23 cellular contexts compared by ENCODE assay signal in genomic region chr14:92451245-92451644, GRCh38.
DNase-seq lines count a peak whose midpoint lies in the region; ATAC-seq and TF ChIP-seq lines count a peak whose summit lies in the region.
"Had no signal": no experiment of that assay in that cellular context is flagged by ENCODE, and none has a peak within 500 bp of the region (broad histone marks: within the 10 kb centered on the region; RNA-seq: fewer than 3 reads in every experiment).

No MANE protein-coding gene starts in this region.

- WGBS in smooth muscle cell (ENCODE audit: low lambda C conversion rate): 58% methylated on average over 9 of the region's 9 CpGs

- H3K9ac ChIP-seq in smooth muscle cell (ENCODE audit: low read depth): no peak overlapping the region
- H3K9ac ChIP-seq: KMS-11 had no signal

- no peaks in the 10 kb centered on the region for H3K36me3 ChIP-seq in smooth muscle cell (ENCODE audit: low read depth)

- H3K36me3 Mint-ChIP-seq in endothelial cell (ENCODE audit: low read depth, unreplicated experiment): no peaks in the 10 kb centered on the region
- no peaks in the 10 kb centered on the region for H3K36me3 Mint-ChIP-seq in activated naive CD4-positive, alpha-beta T cell treated with anti-CD3 and anti-CD28 coated beads, Interleukin-2, amount 50 U/mL, for 72 hours
- H3K36me3 Mint-ChIP-seq: IgD-negative memory B cell had no signal

- no peaks in the 10 kb centered on the region for H3K9me3 ChIP-seq in smooth muscle cell (replicated peaks; ENCODE audit: low read depth)

- ATAC-seq in left ventricle myocardium superior: peak; percentile 20
- no peak for ATAC-seq in Right ventricle myocardium inferior
- no peak for ATAC-seq in activated naive CD4-positive, alpha-beta T cell treated with anti-CD3 and anti-CD28 coated beads, Interleukin-2, amount 50 U/mL, for 72 hours
- no peak for ATAC-seq in HG03095 (IDR thresholded peaks at IDR 0.05; ENCODE audit: unreplicated experiment)
- ATAC-seq: Panc1 had no signal

- no peaks in the 10 kb centered on the region for H4K20me1 ChIP-seq in smooth muscle cell (ENCODE audit: low read depth)

- no peak overlapping the region for H3K4me3 Mint-ChIP-seq in endothelial cell (ENCODE audit: unreplicated experiment)
- H3K4me3 Mint-ChIP-seq: IgD-negative memory B cell had no signal

- peaks cover 16% of the 10 kb centered on the region for H3K27me3 Mint-ChIP-seq in endothelial cell (ENCODE audit: unreplicated experiment)
- H3K27me3 Mint-ChIP-seq: IgD-negative memory B cell had no signal

- H3K27me3 ChIP-seq in smooth muscle cell (ENCODE audit: low read depth): no peaks in the 10 kb centered on the region

- H3K27ac Mint-ChIP-seq in endothelial cell (ENCODE audit: unreplicated experiment): peak overlapping the region; percentile 67
- H3K27ac Mint-ChIP-seq in activated naive CD4-positive, alpha-beta T cell treated with anti-CD3 and anti-CD28 coated beads, Interleukin-2, amount 50 U/mL, for 72 hours: no peak overlapping the region
- H3K27ac Mint-ChIP-seq: IgD-negative memory B cell had no signal

- no peaks in the 10 kb centered on the region for H3K9me3 Mint-ChIP-seq in endothelial cell (ENCODE audit: unreplicated experiment)
- H3K9me3 Mint-ChIP-seq in activated naive CD4-positive, alpha-beta T cell treated with anti-CD3 and anti-CD28 coated beads, Interleukin-2, amount 50 U/mL, for 72 hours: no peaks in the 10 kb centered on the region
- H3K9me3 Mint-ChIP-seq: IgD-negative memory B cell had no signal

- H3K4me3 ChIP-seq in smooth muscle cell: no peak overlapping the region
- H3K4me3 ChIP-seq: SK-N-MC had no signal

- H3F3A ChIP-seq in smooth muscle cell (ENCODE audit: low read depth): no peaks in the 10 kb centered on the region

- DNase-seq in left ventricle myocardium superior: no peak
- DNase-seq in Right ventricle myocardium inferior (ENCODE audit: missing footprints): no peak
- DNase-seq in endothelial cell (ENCODE audit: low spot score): no peak
- no peak for DNase-seq in smooth muscle cell (lab: John Stamatoyannopoulos, UW; ENCODE audit: unreplicated experiment)
- DNase-seq in activated naive CD4-positive, alpha-beta T cell treated with anti-CD3 and anti-CD28 coated beads, Interleukin-2, amount 50 U/mL, for 72 hours (ENCODE audit: low spot score in 2 of 2): no peak
- DNase-seq in DMS53 (lab: John Stamatoyannopoulos, UW): no peak
- DNase-seq: Calu3, HCEC 1CT, NCI-H1048, NCI-H1417 treated with DMSO at 0.1 percent for 48 hours, NCI-H1694 treated with DMSO at 0.1 percent for 48 hours, NCI-H2081, NCI-H2171, NCI-H226, NCI-H510A, NCI-H69, SIG-M5 had no signal

- H3K4me1 Mint-ChIP-seq in endothelial cell (ENCODE audit: unreplicated experiment): peaks cover 32% of the 10 kb centered on the region

- H3K4me1 ChIP-seq in smooth muscle cell (ENCODE audit: low read depth): no peaks in the 10 kb centered on the region

- no peak for TF ChIP-seq CTCF in endothelial cell (IDR thresholded peaks at IDR 0.05; ENCODE audit: unreplicated experiment)
- TF ChIP-seq CTCF in smooth muscle cell (IDR thresholded peaks at IDR 0.05; ENCODE audit: borderline replicate concordance, insufficient read depth, poor library complexity, severe bottlenecking): no peak

- H3K79me2 ChIP-seq in smooth muscle cell (ENCODE audit: low read depth): no peaks in the 10 kb centered on the region

- intact Hi-C loops in left ventricle myocardium superior (cut with micrococcal nuclease) (no loop called here), Right ventricle myocardium inferior (cut with DNase I) (loop anchor here (10.0 kb wide), 1 partner anchor 416 kb away; no protein-coding TSS in a partner anchor)

- H2AFZ ChIP-seq in smooth muscle cell (ENCODE audit: low read depth): no peak overlapping the region

- H3K4me2 ChIP-seq in smooth muscle cell: peak overlapping the region; percentile 3
- H3K4me2 ChIP-seq: KMS-11 had no signal

- H3K27ac ChIP-seq in smooth muscle cell (ENCODE audit: low read depth): no peak overlapping the region
- H3K27ac ChIP-seq: KMS-11, RWPE1, SK-N-MC had no signal
